In genomic region chr4:84965558-84966381, GRCh38 we compare ENCODE assay signal across 9 cellular contexts. TPM values are rescaled to one million over a fixed set of nuclear protein-coding genes. Genes with fewer than 3 reads are reported as not detected.
DNase-seq lines count a peak whose midpoint lies in the region; ATAC-seq and TF ChIP-seq lines count a peak whose summit lies in the region.
"Had no signal": no experiment of that assay in that cellular context is flagged by ENCODE, and none has a peak within 500 bp of the region (broad histone marks: within the 10 kb centered on the region; RNA-seq: fewer than 3 reads in every experiment).

No MANE protein-coding gene starts in this region.

- peaks cover 2% of the 10 kb centered on the region for H3K36me3 Mint-ChIP-seq in memory B cell
- H3K36me3 Mint-ChIP-seq: CD4-positive, CD25-positive, alpha-beta regulatory T cell had no signal

- H3K36me3 ChIP-seq in thymus (ENCODE audit: control insufficient read depth, insufficient read depth): no peaks in the 10 kb centered on the region

- WGBS in thymus: 2% methylated on average over 98 of the region's 98 CpGs

- H3K4me1 Mint-ChIP-seq in memory B cell: peaks cover 14% of the 10 kb centered on the region

- ATAC-seq in HG03196 (IDR thresholded peaks at IDR 0.05; ENCODE audit: unreplicated experiment): peak; percentile 15
- ATAC-seq in SK-N-SH treated with all-trans-retinoic acid at 6 μM for 48 hours: peak; percentile 56
- peak; percentile 8 for ATAC-seq in memory B cell (ENCODE audit: low read depth)

- peaks cover 24% of the 10 kb centered on the region for H3K27me3 ChIP-seq in thymus (ENCODE audit: control insufficient read depth, insufficient read depth)

- H3K27ac Mint-ChIP-seq in memory B cell: no peak overlapping the region
- H3K27ac Mint-ChIP-seq: CD4-positive, CD25-positive, alpha-beta regulatory T cell had no signal

- peak overlapping the region; percentile 74 for H3K27ac ChIP-seq in thymus (ENCODE audit: low read depth)

- peak overlapping the region; percentile 49 for H3K4me3 ChIP-seq in thymus (ENCODE audit: low read length)

- DNase-seq in DMS79 treated with DMSO at 0.1 percent for 48 hours (lab: John Stamatoyannopoulos, UW) (peak; percentile 56), DMS79 (lab: John Stamatoyannopoulos, UW) (no peak), epidermal melanocyte (ENCODE audit: insufficient read length, low spot score) (peak; percentile 19), memory B cell (ENCODE audit: low spot score in 2 of 2) (peak in 1 of 2 donors; percentile 11), SKM-1 (lab: John Stamatoyannopoulos, UW; ENCODE audit: unreplicated experiment) (no peak)

- H3K4me1 ChIP-seq in thymus (ENCODE audit: control insufficient read depth, insufficient read depth, low read length): no peaks in the 10 kb centered on the region

- no peaks in the 10 kb centered on the region for H3K9me3 ChIP-seq in thymus (ENCODE audit: control insufficient read depth)

- H3K9me3 Mint-ChIP-seq in memory B cell: no peaks in the 10 kb centered on the region

- peaks cover 17% of the 10 kb centered on the region for H3K27me3 Mint-ChIP-seq in memory B cell

- H3K4me3 Mint-ChIP-seq in memory B cell: peak overlapping the region; percentile 61

TF ChIP-seq in SK-N-SH treated with all-trans-retinoic acid at 6 μM for 48 hours, 23 proteins besides CTCF, POLR2A, EP300 and RAD21:
- no peak for TF ChIP-seq ESRRG (CRISPR knock-in tag; IDR thresholded peaks at IDR 0.05)
- TF ChIP-seq, protein P1, sequence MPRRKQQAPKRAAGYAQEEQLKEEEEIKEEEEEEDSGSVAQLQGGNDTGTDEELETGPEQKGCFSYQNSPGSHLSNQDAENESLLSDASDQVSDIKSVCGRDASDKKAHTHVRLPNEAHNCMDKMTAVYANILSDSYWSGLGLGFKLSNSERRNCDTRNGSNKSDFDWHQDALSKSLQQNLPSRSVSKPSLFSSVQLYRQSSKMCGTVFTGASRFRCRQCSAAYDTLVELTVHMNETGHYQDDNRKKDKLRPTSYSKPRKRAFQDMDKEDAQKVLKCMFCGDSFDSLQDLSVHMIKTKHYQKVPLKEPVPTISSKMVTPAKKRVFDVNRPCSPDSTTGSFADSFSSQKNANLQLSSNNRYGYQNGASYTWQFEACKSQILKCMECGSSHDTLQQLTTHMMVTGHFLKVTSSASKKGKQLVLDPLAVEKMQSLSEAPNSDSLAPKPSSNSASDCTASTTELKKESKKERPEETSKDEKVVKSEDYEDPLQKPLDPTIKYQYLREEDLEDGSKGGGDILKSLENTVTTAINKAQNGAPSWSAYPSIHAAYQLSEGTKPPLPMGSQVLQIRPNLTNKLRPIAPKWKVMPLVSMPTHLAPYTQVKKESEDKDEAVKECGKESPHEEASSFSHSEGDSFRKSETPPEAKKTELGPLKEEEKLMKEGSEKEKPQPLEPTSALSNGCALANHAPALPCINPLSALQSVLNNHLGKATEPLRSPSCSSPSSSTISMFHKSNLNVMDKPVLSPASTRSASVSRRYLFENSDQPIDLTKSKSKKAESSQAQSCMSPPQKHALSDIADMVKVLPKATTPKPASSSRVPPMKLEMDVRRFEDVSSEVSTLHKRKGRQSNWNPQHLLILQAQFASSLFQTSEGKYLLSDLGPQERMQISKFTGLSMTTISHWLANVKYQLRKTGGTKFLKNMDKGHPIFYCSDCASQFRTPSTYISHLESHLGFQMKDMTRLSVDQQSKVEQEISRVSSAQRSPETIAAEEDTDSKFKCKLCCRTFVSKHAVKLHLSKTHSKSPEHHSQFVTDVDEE (CRISPR knock-in tag; IDR thresholded peaks at IDR 0.05): no peak
- TF ChIP-seq TOX (CRISPR knock-in tag; IDR thresholded peaks at IDR 0.05; ENCODE audit: borderline replicate concordance): no peak
- TF ChIP-seq CREB5 (CRISPR knock-in tag; IDR thresholded peaks at IDR 0.05; ENCODE audit: low read depth): no peak
- no peak for TF ChIP-seq ZNF565 (CRISPR knock-in tag; conservative IDR thresholded peaks at IDR 0.05; ENCODE audit: low read depth)
- TF ChIP-seq POU6F1 (CRISPR knock-in tag; IDR thresholded peaks at IDR 0.05; ENCODE audit: borderline replicate concordance, low read depth): no peak
- TF ChIP-seq ISL1 (CRISPR knock-in tag; IDR thresholded peaks at IDR 0.05): no peak
- TF ChIP-seq, protein P2, sequence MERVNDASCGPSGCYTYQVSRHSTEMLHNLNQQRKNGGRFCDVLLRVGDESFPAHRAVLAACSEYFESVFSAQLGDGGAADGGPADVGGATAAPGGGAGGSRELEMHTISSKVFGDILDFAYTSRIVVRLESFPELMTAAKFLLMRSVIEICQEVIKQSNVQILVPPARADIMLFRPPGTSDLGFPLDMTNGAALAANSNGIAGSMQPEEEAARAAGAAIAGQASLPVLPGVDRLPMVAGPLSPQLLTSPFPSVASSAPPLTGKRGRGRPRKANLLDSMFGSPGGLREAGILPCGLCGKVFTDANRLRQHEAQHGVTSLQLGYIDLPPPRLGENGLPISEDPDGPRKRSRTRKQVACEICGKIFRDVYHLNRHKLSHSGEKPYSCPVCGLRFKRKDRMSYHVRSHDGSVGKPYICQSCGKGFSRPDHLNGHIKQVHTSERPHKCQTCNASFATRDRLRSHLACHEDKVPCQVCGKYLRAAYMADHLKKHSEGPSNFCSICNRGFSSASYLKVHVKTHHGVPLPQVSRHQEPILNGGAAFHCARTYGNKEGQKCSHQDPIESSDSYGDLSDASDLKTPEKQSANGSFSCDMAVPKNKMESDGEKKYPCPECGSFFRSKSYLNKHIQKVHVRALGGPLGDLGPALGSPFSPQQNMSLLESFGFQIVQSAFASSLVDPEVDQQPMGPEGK (CRISPR knock-in tag; IDR thresholded peaks at IDR 0.05; ENCODE audit: borderline replicate concordance): no peak
- no peak for TF ChIP-seq ZFP30 (CRISPR knock-in tag; IDR thresholded peaks at IDR 0.05)
- TF ChIP-seq GLIS3 (CRISPR knock-in tag; IDR thresholded peaks at IDR 0.05): no peak
- no peak for TF ChIP-seq PPARA (CRISPR knock-in tag; IDR thresholded peaks at IDR 0.05; ENCODE audit: borderline replicate concordance)
- TF ChIP-seq ZFP3 (CRISPR knock-in tag; IDR thresholded peaks at IDR 0.05): no peak
- no peak for TF ChIP-seq ZNF70 (CRISPR knock-in tag; IDR thresholded peaks at IDR 0.05)
- TF ChIP-seq TCF4 (CRISPR knock-in tag; IDR thresholded peaks at IDR 0.05; ENCODE audit: borderline replicate concordance): no peak
- no peak for TF ChIP-seq CSDC2 (CRISPR knock-in tag; IDR thresholded peaks at IDR 0.05)

RNA-seq across cellular contexts. Expression of gene WDFY3, which starts 0.7 kb away (rescaled TPM):
- 4.8 TPM for polyA plus RNA-seq in thymus
- polyA plus RNA-seq: CD4-positive, CD25-positive, alpha-beta regulatory T cell had no signal

Comparison
In these comparisons a context has a peak if more than half of its experiments do, and no peak if none do; other contexts are left out.
1. DNase-seq: peak in DMS79 treated with DMSO at 0.1 percent for 48 hours (single experiment) and epidermal melanocyte (single experiment); none in DMS79 (single experiment) and SKM-1 (single experiment).
2. Peak in every context shown above with its lines, with median percentiles within 50 percentile points of each other: ATAC-seq.